38 cellular contexts compared by ENCODE assay signal in genomic region chrX:137519459-137519858, GRCh38. TPM values are rescaled to one million over a fixed set of nuclear protein-coding genes. Genes with fewer than 3 reads are reported as not detected.
"Had no signal": no experiment of that assay in that cellular context is flagged by ENCODE, and none has a peak within 500 bp of the region (broad histone marks: within the 10 kb centered on the region; RNA-seq: fewer than 3 reads in every experiment).

No MANE protein-coding gene starts in this region.

- H3K4me2 ChIP-seq: KMS-11 had no signal

- H3K27ac ChIP-seq: KMS-11 had no signal

- H3K27me3 ChIP-seq: MG63 had no signal

- H3K9me3 ChIP-seq: MG63 had no signal

- DNase-seq: Karpas-422, Kasumi-1, MG63, MM.1S, MV-4-11, NCI-H1048, NCI-H1092, NCI-H1092 treated with DMSO at 0.1 percent for 48 hours, NCI-H1105, NCI-H1105 treated with DMSO at 0.1 percent for 48 hours, NCI-H1417, NCI-H1417 treated with DMSO at 0.1 percent for 48 hours, NCI-H1436, NCI-H1436 treated with DMSO at 0.1 percent for 48 hours, NCI-H146, NCI-H1694, NCI-H1694 treated with DMSO at 0.1 percent for 48 hours, NCI-H187, NCI-H187 treated with DMSO at 0.1 percent for 48 hours, NCI-H1930, NCI-H2029, NCI-H2029 treated with DMSO at 0.1 percent for 48 hours, NCI-H2081, NCI-H2081 treated with DMSO at 0.1 percent for 48 hours, NCI-H2107, NCI-H2171, NCI-H2171 treated with DMSO at 0.1 percent for 48 hours, NCI-H2227 treated with DMSO at 0.1 percent for 48 hours, NCI-H226, NCI-H345, NCI-H446, NCI-H446 treated with DMSO at 0.1 percent for 48 hours, NCI-H510A, NCI-H510A treated with DMSO at 0.1 percent for 48 hours had no signal

- H3K9ac ChIP-seq: KMS-11 had no signal

- H3K4me3 ChIP-seq: MG63 had no signal

- H3K36me3 ChIP-seq: MG63 had no signal

RNA-seq across cellular contexts. Expression of gene ZIC3, which starts 46.5 kb away (rescaled TPM):
- total RNA-seq: LHCN-M2, M059J, MCF 10A had no signal
